Comparison of ENCODE assay signal across 10 cellular contexts in genomic region chr1:181181792-181182585, GRCh38.
"Had no signal": no experiment of that assay in that cellular context is flagged by ENCODE, and none has a peak within 500 bp of the region (broad histone marks: within the 10 kb centered on the region; RNA-seq: fewer than 3 reads in every experiment).

No MANE protein-coding gene starts in this region.

- DNase-seq: activated effector memory CD4-positive, alpha-beta T cell treated with anti-CD3 and anti-CD28 coated beads, Interleukin-2, amount 50 U/mL, for 16 hours; kidney glomerular epithelial cell; mesenchymal stem cell; natural killer cell; nucleus accumbens; stimulated activated CD4-positive, alpha-beta T cell treated with anti-CD3 and anti-CD28 coated beads, Interleukin-2, amount 100 ng/mL, for 48 hours; T-helper 9 cell had no signal

- ATAC-seq: activated CD4-positive, CD25-positive, alpha-beta regulatory T cell treated with anti-CD3 and anti-CD28 coated beads, Interleukin-2, amount 50 U/mL, for 24 hours; activated naive CD4-positive, alpha-beta T cell treated with anti-CD3 and anti-CD28 coated beads, Interleukin-2, amount 50 U/mL, for 72 hours; natural killer cell; stimulated activated memory B cell treated with anti-CD40 and anti-IgM and Interleukin-4, amounts not matched to agents 10 μg/mL and 1 μg/mL and 100 μg/mL, for 72 hours had no signal

- H3K27ac Mint-ChIP-seq: activated naive CD4-positive, alpha-beta T cell treated with anti-CD3 and anti-CD28 coated beads, Interleukin-2, amount 50 U/mL, for 72 hours; natural killer cell; stimulated activated memory B cell treated with anti-CD40 and anti-IgM and Interleukin-4, amounts not matched to agents 10 μg/mL and 1 μg/mL and 100 μg/mL, for 72 hours had no signal

- H3K36me3 Mint-ChIP-seq: activated naive CD4-positive, alpha-beta T cell treated with anti-CD3 and anti-CD28 coated beads, Interleukin-2, amount 50 U/mL, for 72 hours; natural killer cell; stimulated activated memory B cell treated with anti-CD40 and anti-IgM and Interleukin-4, amounts not matched to agents 10 μg/mL and 1 μg/mL and 100 μg/mL, for 72 hours had no signal

- H3K4me3 Mint-ChIP-seq: natural killer cell; stimulated activated memory B cell treated with anti-CD40 and anti-IgM and Interleukin-4, amounts not matched to agents 10 μg/mL and 1 μg/mL and 100 μg/mL, for 72 hours had no signal

- H3K4me1 Mint-ChIP-seq: natural killer cell; stimulated activated memory B cell treated with anti-CD40 and anti-IgM and Interleukin-4, amounts not matched to agents 10 μg/mL and 1 μg/mL and 100 μg/mL, for 72 hours had no signal

- H3K9me3 Mint-ChIP-seq: activated naive CD4-positive, alpha-beta T cell treated with anti-CD3 and anti-CD28 coated beads, Interleukin-2, amount 50 U/mL, for 72 hours; natural killer cell; stimulated activated memory B cell treated with anti-CD40 and anti-IgM and Interleukin-4, amounts not matched to agents 10 μg/mL and 1 μg/mL and 100 μg/mL, for 72 hours had no signal
